ENCODE assay signal across 24 cellular contexts in genomic region chr10:133455611-133456031, GRCh38. TPM values are rescaled to one million over a fixed set of nuclear protein-coding genes. Genes with fewer than 3 reads are reported as not detected.
DNase-seq lines count a peak whose midpoint lies in the region; ATAC-seq, FAIRE-seq and TF ChIP-seq lines count a peak whose summit lies in the region.
"Had no signal": no experiment of that assay in that cellular context is flagged by ENCODE, and none has a peak within 500 bp of the region (broad histone marks: within the 10 kb centered on the region; RNA-seq: fewer than 3 reads in every experiment).

No MANE protein-coding gene starts in this region.

- H3K36me3 Mint-ChIP-seq in type B pancreatic cell: no peaks in the 10 kb centered on the region

- TF ChIP-seq CTCF in kidney (IDR thresholded peaks at IDR 0.05; ENCODE audit: borderline replicate concordance, extremely low read depth, insufficient read depth) (no peak), type B pancreatic cell (conservative IDR thresholded peaks at IDR 0.05) (no peak)

- H3K9me3 ChIP-seq in KOPT-K1 (ENCODE audit: insufficient read depth, low read length, poor library complexity, severe bottlenecking): no peaks in the 10 kb centered on the region
- H3K9me3 ChIP-seq in kidney (ENCODE audit: control insufficient read depth in 1 of 2, low read length in 2 of 2): no peaks in the 10 kb centered on the region
- H3K9me3 ChIP-seq: BLaER1, MG63, Peyer's patch had no signal

- DNase-seq in activated effector memory CD4-positive, alpha-beta T cell treated with anti-CD3 and anti-CD28 coated beads, Interleukin-2, amount 50 U/mL, for 16 hours: peak; percentile 47
- no peak for DNase-seq in activated effector memory CD4-positive, alpha-beta T cell treated with Interleukin-2 at 50 U/mL for 16 hours
- DNase-seq in kidney (peak; percentile 35), type B pancreatic cell (ENCODE audit: extremely low spot score, unreplicated experiment) (peak; percentile 56)
- no peak for DNase-seq in stimulated activated naive CD4-positive, alpha-beta T cell treated with Interleukin-2 at 50 U/mL for 16 hours (lab: John Stamatoyannopoulos, UW)
- DNase-seq: DMS 273 treated with DMSO at 0.1 percent for 48 hours, GF-D8, MG63, NCI-H1092, NCI-H1694, NCI-H2107, NCI-H2227 treated with DMSO at 0.1 percent for 48 hours, NCI-H524, SHP77 had no signal

- no peak overlapping the region for H3K9ac ChIP-seq in kidney (ENCODE audit: low read length in 2 of 2)
- H3K9ac ChIP-seq: BLaER1, KMS-11 had no signal

- H3K27ac Mint-ChIP-seq in type B pancreatic cell: no peak overlapping the region

- H3K4me1 ChIP-seq in kidney (ENCODE audit: control insufficient read depth in 1 of 2, insufficient read depth in 1 of 2, low read depth in 1 of 2, low read length in 2 of 2): no peaks in the 10 kb centered on the region
- H3K4me1 ChIP-seq: Peyer's patch had no signal

- H3K27ac ChIP-seq in KOPT-K1 (ENCODE audit: low read depth, low read length, poor library complexity, severe bottlenecking) (peak overlapping the region; percentile 27), kidney (ENCODE audit: low read depth in 2 of 2, low read length in 2 of 2) (no peak overlapping the region)
- H3K27ac ChIP-seq: BLaER1, KMS-11, Peyer's patch had no signal

- ATAC-seq in GM18907 (IDR thresholded peaks at IDR 0.05; ENCODE audit: unreplicated experiment) (no peak), HG03520 (IDR thresholded peaks at IDR 0.05; ENCODE audit: unreplicated experiment) (no peak)
- ATAC-seq: HepG2 had no signal

- no peak overlapping the region for H3K4me3 ChIP-seq in kidney (ENCODE audit: low read length in 2 of 2)
- H3K4me3 ChIP-seq: BLaER1, MG63, Peyer's patch had no signal

- H3K36me3 ChIP-seq in KOPT-K1 (ENCODE audit: insufficient read depth, low read length): peaks cover 43% of the 10 kb centered on the region; the same call in 1 of the 2 replicates
- H3K36me3 ChIP-seq in kidney (ENCODE audit: control insufficient read depth in 1 of 2, insufficient read depth in 2 of 2, low read length in 2 of 2): no peaks in the 10 kb centered on the region
- H3K36me3 ChIP-seq: BLaER1, MG63, Peyer's patch had no signal

- H3K27me3 Mint-ChIP-seq in type B pancreatic cell: no peaks in the 10 kb centered on the region

- intact Hi-C loops in kidney (cut with DNase I): no loop called here

- peaks cover 3% of the 10 kb centered on the region for H3K9me3 Mint-ChIP-seq in type B pancreatic cell

- no peak overlapping the region for H3K4me3 Mint-ChIP-seq in type B pancreatic cell

- no peaks in the 10 kb centered on the region for H3K4me1 Mint-ChIP-seq in type B pancreatic cell (ENCODE audit: unreplicated experiment)

- no peak for FAIRE-seq in kidney (lab: Jason Lieb, UNC)
- FAIRE-seq: A204.1, H1, HepG2 had no signal

RNA-seq across cellular contexts. Expression of gene SCART1, which starts 1.9 kb away (rescaled TPM):
- total RNA-seq in kidney (3.9 TPM), type B pancreatic cell (ENCODE audit: low replicate concordance) (1.2 and 1.4 TPM in 2 replicates)
- 0.37 TPM for polyA plus RNA-seq in kidney (ENCODE audit: insufficient read depth, low read depth, low replicate concordance)

RNA-seq across cellular contexts. Expression of gene SPRN, which starts 31.2 kb away (rescaled TPM):
- total RNA-seq in kidney: not detected
- polyA plus RNA-seq in kidney (ENCODE audit: insufficient read depth, low read depth, low replicate concordance): not detected
- total RNA-seq in type B pancreatic cell (ENCODE audit: low replicate concordance): 0.21 and 0.56 TPM in 2 replicates
- total RNA-seq: Daoy, HepG2 had no signal
- polyA plus RNA-seq: HepG2 had no signal

Comparison
In these comparisons a context has a peak if more than half of its experiments do, and no peak if none do; other contexts are left out.
1. DNase-seq: peak in activated effector memory CD4-positive, alpha-beta T cell treated with anti-CD3 and anti-CD28 coated beads, Interleukin-2, amount 50 U/mL, for 16 hours (single experiment), kidney (single experiment) and type B pancreatic cell (single experiment); none in activated effector memory CD4-positive, alpha-beta T cell treated with Interleukin-2 at 50 U/mL for 16 hours (single experiment) and stimulated activated naive CD4-positive, alpha-beta T cell treated with Interleukin-2 at 50 U/mL for 16 hours (single experiment).